In genomic region chr7:132906193-132906829, GRCh38 we compare ENCODE assay signal across 20 cellular contexts.
A peak's percentile ranks its signal among the peaks of the same experiment; 100 is the strongest.
DNase-seq lines count a peak whose midpoint lies in the region; ATAC-seq lines count a peak whose summit lies in the region.
"Had no signal": no experiment of that assay in that cellular context is flagged by ENCODE, and none has a peak within 500 bp of the region (broad histone marks: within the 10 kb centered on the region; RNA-seq: fewer than 3 reads in every experiment).

No MANE protein-coding gene starts in this region.

- peaks cover 40% of the 10 kb centered on the region for H3K36me3 Mint-ChIP-seq in memory B cell

- H3K27me3 Mint-ChIP-seq in memory B cell: no peaks in the 10 kb centered on the region
- H3K27me3 Mint-ChIP-seq: CD4-positive, alpha-beta memory T cell; stimulated activated naive CD8-positive, alpha-beta T cell treated with anti-CD3 and anti-CD28 coated beads, Interleukin-15, Interleukin-2, amounts not matched to agents 100 ng/mL and 50 ng/mL, for 24 hours had no signal

- ATAC-seq in GM19351 (IDR thresholded peaks at IDR 0.05; ENCODE audit: unreplicated experiment) (peak; percentile 74), memory B cell (ENCODE audit: low read depth) (no peak), GM19467 (IDR thresholded peaks at IDR 0.05; ENCODE audit: unreplicated experiment) (no peak)
- ATAC-seq: left lung, Panc1 had no signal

- H3K4me1 Mint-ChIP-seq in memory B cell: peaks cover 3% of the 10 kb centered on the region

- no peak overlapping the region for H3K4me3 Mint-ChIP-seq in memory B cell
- H3K4me3 Mint-ChIP-seq: CD4-positive, alpha-beta memory T cell; stimulated activated naive CD8-positive, alpha-beta T cell treated with anti-CD3 and anti-CD28 coated beads, Interleukin-15, Interleukin-2, amounts not matched to agents 100 ng/mL and 50 ng/mL, for 24 hours had no signal

- H3K27ac Mint-ChIP-seq in memory B cell: peak overlapping the region; percentile 15
- H3K27ac Mint-ChIP-seq: CD4-positive, alpha-beta memory T cell; stimulated activated naive CD8-positive, alpha-beta T cell treated with anti-CD3 and anti-CD28 coated beads, Interleukin-15, Interleukin-2, amounts not matched to agents 100 ng/mL and 50 ng/mL, for 24 hours had no signal

- peaks cover 2% of the 10 kb centered on the region for H3K9me3 Mint-ChIP-seq in memory B cell

- DNase-seq in NCI-H1105 treated with DMSO at 0.1 percent for 48 hours (lab: John Stamatoyannopoulos, UW): peak; percentile 4
- DNase-seq in NCI-H1105 (lab: John Stamatoyannopoulos, UW): no peak
- DNase-seq in NCI-H146 (lab: John Stamatoyannopoulos, UW): peak; percentile 47
- DNase-seq in memory B cell (ENCODE audit: low spot score in 2 of 2): no peak
- DNase-seq in NCI-H2196 treated with DMSO at 0.1 percent for 48 hours (lab: John Stamatoyannopoulos, UW; ENCODE audit: unreplicated experiment): no peak
- no peak for DNase-seq in NOMO-1 treated with dmso at 0.1 percent for 144 hours (lab: John Stamatoyannopoulos, UW; ENCODE audit: unreplicated experiment)
- DNase-seq: activated CD8-positive, alpha-beta memory T cell treated with anti-CD3 and anti-CD28 coated beads for 24 hours; activated gamma-delta T cell treated with Interleukin-2 at 50 U/mL for 16 hours; activated T-cell treated with anti-CD3 and anti-CD28 coated beads, Interleukin-2, amount 50 U/mL, for 1 hour; CD4-positive, alpha-beta memory T cell; cerebellar nuclear complex; dorsolateral prefrontal cortex; left lung; NCI-H2081 treated with DMSO at 0.1 percent for 48 hours; NCI-H446 treated with DMSO at 0.1 percent for 48 hours; SHP77 had no signal

Comparison
In these comparisons a context has a peak if more than half of its experiments do, and no peak if none do; other contexts are left out.
1. DNase-seq: peak in NCI-H1105 treated with DMSO at 0.1 percent for 48 hours (single experiment) and NCI-H146 (single experiment); none in NCI-H1105 (single experiment), memory B cell (0 of 2), NCI-H2196 treated with DMSO at 0.1 percent for 48 hours (single experiment) and NOMO-1 treated with dmso at 0.1 percent for 144 hours (single experiment).